ENCODE assay signal across 8 cellular contexts in the genomic region with DNA sequence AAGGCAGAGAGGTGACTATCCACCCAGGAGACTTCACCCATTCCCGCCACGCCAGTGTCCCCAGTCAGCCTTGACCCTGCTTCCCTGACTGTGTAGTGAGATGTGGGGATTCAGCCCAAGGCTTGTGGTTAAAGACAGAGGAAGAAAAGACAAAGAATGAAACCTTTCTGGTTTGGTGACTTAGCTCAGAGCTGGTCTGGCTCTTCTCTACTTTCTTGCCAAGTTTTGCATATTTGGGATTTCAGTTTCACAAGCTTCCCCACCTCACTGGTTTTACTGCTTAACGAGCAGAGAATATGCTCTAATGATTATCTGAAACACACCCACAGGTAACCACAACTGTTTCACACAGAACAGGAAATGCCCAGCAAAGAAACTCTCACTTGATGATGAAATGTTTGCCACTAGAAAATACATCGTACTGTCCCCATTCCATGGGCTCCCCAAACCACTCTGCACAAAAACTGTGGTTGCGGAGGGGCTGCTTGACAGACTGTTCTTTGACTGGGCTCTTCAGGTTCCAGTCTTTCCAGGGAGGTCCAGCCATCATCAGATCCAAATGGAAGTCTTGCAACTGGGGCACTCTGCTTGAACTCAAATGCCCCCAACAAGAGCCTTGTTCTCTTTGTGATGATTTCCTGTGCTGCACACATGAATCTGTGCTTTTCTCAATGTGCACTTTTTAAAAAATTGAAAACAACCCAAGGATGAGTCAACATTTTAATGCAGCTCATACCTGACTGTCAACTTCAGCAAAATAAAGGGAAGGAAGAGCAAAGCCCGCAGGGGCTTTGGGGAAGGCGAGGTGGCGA.
DNase-seq lines count a peak whose midpoint lies in the region; ATAC-seq and TF ChIP-seq lines count a peak whose summit lies in the region.

No MANE protein-coding gene starts in this region.

- H3K9me3 Mint-ChIP-seq in central memory CD8-positive, alpha-beta T cell = no peaks in the 10 kb centered on the region

- H3K4me1 ChIP-seq in neutrophil (ENCODE audit: control insufficient read depth in 1 of 2, insufficient read depth in 1 of 2, low read depth in 1 of 2, low read length in 1 of 2) = peaks cover 74 to 80% of the 10 kb centered on the region in 2 experiments

- no peaks in the 10 kb centered on the region for H3K36me3 ChIP-seq in neutrophil

- no peaks in the 10 kb centered on the region for H3K9me3 ChIP-seq in AG04450 (ENCODE audit: control insufficient read depth, insufficient read depth, low read length)
- no peaks in the 10 kb centered on the region for H3K9me3 ChIP-seq in neutrophil

- no peak for DNase-seq in AG04450 (ENCODE audit: low read depth, low spot score)
- DNase-seq in NCI-H526 treated with DMSO at 0.1 percent for 48 hours (lab: John Stamatoyannopoulos, UW) = peak; percentile 60
- no peak for DNase-seq in central memory CD8-positive, alpha-beta T cell (ENCODE audit: low spot score in 2 of 2)
- no peak for DNase-seq in NCI-H1092 (lab: John Stamatoyannopoulos, UW)
- no peak for DNase-seq in UCSD-AML1 (lab: John Stamatoyannopoulos, UW; ENCODE audit: unreplicated experiment)

- H3K36me3 Mint-ChIP-seq in central memory CD8-positive, alpha-beta T cell (ENCODE audit: insufficient read depth) = peaks cover 2% of the 10 kb centered on the region

- TF ChIP-seq CTCF in AG04450 (IDR thresholded peaks at IDR 0.05; ENCODE audit: low read depth, low read length) (no peak), neutrophil (IDR thresholded peaks at IDR 0.05) (no peak)

- H3K27ac ChIP-seq in AG04450 (ENCODE audit: low read depth, low read length) (peak overlapping the region; percentile 69), neutrophil (peak overlapping the region; percentile 93)

- no peak overlapping the region for H3K4me3 ChIP-seq in AG04450 (ENCODE audit: low read depth, low read length)
- H3K4me3 ChIP-seq in neutrophil (ENCODE audit: low read depth in 1 of 2, low read length in 1 of 2) = peak overlapping the region; percentile 55 to 67

- ATAC-seq in GM18508 (IDR thresholded peaks at IDR 0.05; ENCODE audit: insufficient read depth, unreplicated experiment) = peak; percentile 94
- peak; percentile 95 for ATAC-seq in HG02938 (IDR thresholded peaks at IDR 0.05; ENCODE audit: unreplicated experiment)
- ATAC-seq in central memory CD8-positive, alpha-beta T cell (replicated peaks; ENCODE audit: extremely low read depth, poor library complexity, severe bottlenecking) = peak; percentile 67

- H3K27ac Mint-ChIP-seq in central memory CD8-positive, alpha-beta T cell (ENCODE audit: low read depth) = peak overlapping the region; percentile 56

- CTCF ChIA-PET in AG04450 (lab: Charles Lee) = interaction anchor here (1.0 to 2.3 kb wide), 3 partner anchors 17 to 20 kb away, joined by 3 to 13 read pairs (median 3); no protein-coding TSS in a partner anchor

- H3K27me3 Mint-ChIP-seq in central memory CD8-positive, alpha-beta T cell = peaks cover 3% of the 10 kb centered on the region

- POLR2A ChIA-PET in AG04450 (lab: Yijun Ruan, JAX) = no interaction called here

- peak overlapping the region; percentile 60 for H3K4me3 Mint-ChIP-seq in central memory CD8-positive, alpha-beta T cell

- H3K27me3 ChIP-seq in AG04450 (ENCODE audit: control insufficient read depth, insufficient read depth, low read length) (no peaks in the 10 kb centered on the region), neutrophil (no peaks in the 10 kb centered on the region)

- H3K4me1 Mint-ChIP-seq in central memory CD8-positive, alpha-beta T cell = peaks cover 32% of the 10 kb centered on the region
